1 cellular context compared by ENCODE assay signal in genomic region chr5:39167973-39168345, GRCh38.
TF ChIP-seq lines count a peak whose summit lies in the region.

No MANE protein-coding gene starts in this region.

TF ChIP-seq in GM23338, 12 proteins besides CTCF, POLR2A, EP300 and RAD21:
- TF ChIP-seq REST (IDR thresholded peaks at IDR 0.05; ENCODE audit: unreplicated experiment) (no peak), STAT1 (IDR thresholded peaks at IDR 0.05; ENCODE audit: unreplicated experiment) (no peak), ETS1 (IDR thresholded peaks at IDR 0.05) (no peak), EZH2phosphoT487 (IDR thresholded peaks at IDR 0.05; ENCODE audit: unreplicated experiment) (no peak)
TF ChIP-seq in GM23338: peak in this region for 0.
